ENCODE assay signal across 1 cellular context in the genomic region with DNA sequence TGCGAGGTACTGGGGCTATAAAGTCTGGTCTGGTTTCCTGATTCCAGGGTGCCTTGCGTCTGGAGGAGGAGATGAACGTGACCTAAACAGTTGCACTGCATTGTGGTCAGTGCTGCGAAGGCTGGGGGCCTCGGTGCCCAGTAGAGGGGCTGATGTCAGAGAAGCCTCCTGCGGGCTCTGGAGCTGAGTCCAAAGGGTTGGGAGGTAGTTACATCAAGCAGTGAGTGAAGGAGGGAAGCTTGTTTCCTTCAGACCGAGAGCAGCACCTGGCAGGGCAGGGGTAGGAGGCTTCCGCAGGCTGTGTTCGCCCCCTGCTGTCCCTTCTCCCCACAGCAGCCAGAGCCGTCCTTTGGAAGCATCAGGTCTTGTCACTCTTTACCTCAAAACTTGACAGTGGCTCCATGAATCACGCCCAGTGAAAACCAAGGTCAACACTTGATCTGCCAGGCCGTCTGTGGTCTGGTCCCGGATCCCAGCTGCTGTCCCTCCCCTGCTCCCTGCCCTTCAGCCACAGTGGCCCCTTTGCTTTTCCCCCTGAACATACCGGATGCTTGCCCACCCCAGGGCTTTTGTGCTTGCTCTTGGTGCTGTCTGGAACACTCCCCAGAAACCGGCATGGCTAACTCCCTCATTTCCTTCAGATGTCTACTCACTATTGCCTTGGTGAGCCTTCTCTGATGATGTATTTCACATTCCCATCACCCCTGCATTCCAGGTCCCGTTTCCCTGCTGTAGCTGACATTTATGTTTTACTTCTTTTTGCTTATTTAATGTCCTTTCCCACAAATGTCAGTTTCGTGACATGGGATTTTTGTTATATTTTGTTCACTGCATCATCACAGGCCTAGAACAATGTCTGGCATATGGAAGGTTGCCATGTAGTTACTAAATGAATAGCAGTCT.
TF ChIP-seq lines count a peak whose summit lies in the region.

No MANE protein-coding gene starts in this region.

TF ChIP-seq in K562, 482 proteins besides CTCF, POLR2A, EP300 and RAD21 (continued from another document and continues in another):
- no peak for TF ChIP-seq ZBTB5 (IDR thresholded peaks at IDR 0.05)
- TF ChIP-seq GABPA (tag; conservative IDR thresholded peaks at IDR 0.05; ENCODE audit: low read depth): no peak
- 0 out of 2 replicates have a peak, but pooled peaks have one; percentile 32 for TF ChIP-seq ZNF431 (CRISPR knock-in tag; IDR thresholded peaks at IDR 0.05)
- TF ChIP-seq ZNF707 (CRISPR knock-in tag; conservative IDR thresholded peaks at IDR 0.05): no peak
- TF ChIP-seq, protein P1, sequence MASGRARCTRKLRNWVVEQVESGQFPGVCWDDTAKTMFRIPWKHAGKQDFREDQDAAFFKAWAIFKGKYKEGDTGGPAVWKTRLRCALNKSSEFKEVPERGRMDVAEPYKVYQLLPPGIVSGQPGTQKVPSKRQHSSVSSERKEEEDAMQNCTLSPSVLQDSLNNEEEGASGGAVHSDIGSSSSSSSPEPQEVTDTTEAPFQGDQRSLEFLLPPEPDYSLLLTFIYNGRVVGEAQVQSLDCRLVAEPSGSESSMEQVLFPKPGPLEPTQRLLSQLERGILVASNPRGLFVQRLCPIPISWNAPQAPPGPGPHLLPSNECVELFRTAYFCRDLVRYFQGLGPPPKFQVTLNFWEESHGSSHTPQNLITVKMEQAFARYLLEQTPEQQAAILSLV (tag; IDR thresholded peaks at IDR 0.05): no peak
- TF ChIP-seq PCBP1 (IDR thresholded peaks at IDR 0.05; ENCODE audit: low read depth, low read length, poor library complexity, severe bottlenecking): no peak
- TF ChIP-seq ZNF23 (CRISPR knock-in tag; IDR thresholded peaks at IDR 0.05): no peak
- no peak for TF ChIP-seq POLR2G (IDR thresholded peaks at IDR 0.05; ENCODE audit: low read depth, low read length)
- no peak for TF ChIP-seq SNIP1 (IDR thresholded peaks at IDR 0.05; ENCODE audit: low read depth)
- no peak for TF ChIP-seq ZNF507 (tag; conservative IDR thresholded peaks at IDR 0.05)
- TF ChIP-seq RBM25 (IDR thresholded peaks at IDR 0.05; ENCODE audit: low read depth, low read length, severe bottlenecking): no peak
- no peak for TF ChIP-seq ZNF785 (CRISPR knock-in tag; IDR thresholded peaks at IDR 0.05)
- no peak for TF ChIP-seq HDGF (IDR thresholded peaks at IDR 0.05)
- TF ChIP-seq XRCC3 (IDR thresholded peaks at IDR 0.05): no peak
- TF ChIP-seq, protein P2, sequence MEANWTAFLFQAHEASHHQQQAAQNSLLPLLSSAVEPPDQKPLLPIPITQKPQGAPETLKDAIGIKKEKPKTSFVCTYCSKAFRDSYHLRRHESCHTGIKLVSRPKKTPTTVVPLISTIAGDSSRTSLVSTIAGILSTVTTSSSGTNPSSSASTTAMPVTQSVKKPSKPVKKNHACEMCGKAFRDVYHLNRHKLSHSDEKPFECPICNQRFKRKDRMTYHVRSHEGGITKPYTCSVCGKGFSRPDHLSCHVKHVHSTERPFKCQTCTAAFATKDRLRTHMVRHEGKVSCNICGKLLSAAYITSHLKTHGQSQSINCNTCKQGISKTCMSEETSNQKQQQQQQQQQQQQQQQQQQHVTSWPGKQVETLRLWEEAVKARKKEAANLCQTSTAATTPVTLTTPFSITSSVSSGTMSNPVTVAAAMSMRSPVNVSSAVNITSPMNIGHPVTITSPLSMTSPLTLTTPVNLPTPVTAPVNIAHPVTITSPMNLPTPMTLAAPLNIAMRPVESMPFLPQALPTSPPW (CRISPR knock-in tag; IDR thresholded peaks at IDR 0.05): no peak
- TF ChIP-seq ATF3 (IDR thresholded peaks at IDR 0.05): no peak
- TF ChIP-seq ATF3 (CRISPR knock-in tag; conservative IDR thresholded peaks at IDR 0.05): no peak
- TF ChIP-seq KLF6 (CRISPR knock-in tag; IDR thresholded peaks at IDR 0.05; ENCODE audit: borderline replicate concordance): no peak
- TF ChIP-seq, protein P3, sequence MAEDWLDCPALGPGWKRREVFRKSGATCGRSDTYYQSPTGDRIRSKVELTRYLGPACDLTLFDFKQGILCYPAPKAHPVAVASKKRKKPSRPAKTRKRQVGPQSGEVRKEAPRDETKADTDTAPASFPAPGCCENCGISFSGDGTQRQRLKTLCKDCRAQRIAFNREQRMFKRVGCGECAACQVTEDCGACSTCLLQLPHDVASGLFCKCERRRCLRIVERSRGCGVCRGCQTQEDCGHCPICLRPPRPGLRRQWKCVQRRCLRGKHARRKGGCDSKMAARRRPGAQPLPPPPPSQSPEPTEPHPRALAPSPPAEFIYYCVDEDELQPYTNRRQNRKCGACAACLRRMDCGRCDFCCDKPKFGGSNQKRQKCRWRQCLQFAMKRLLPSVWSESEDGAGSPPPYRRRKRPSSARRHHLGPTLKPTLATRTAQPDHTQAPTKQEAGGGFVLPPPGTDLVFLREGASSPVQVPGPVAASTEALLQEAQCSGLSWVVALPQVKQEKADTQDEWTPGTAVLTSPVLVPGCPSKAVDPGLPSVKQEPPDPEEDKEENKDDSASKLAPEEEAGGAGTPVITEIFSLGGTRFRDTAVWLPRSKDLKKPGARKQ (CRISPR knock-in tag; IDR thresholded peaks at IDR 0.05): no peak
- TF ChIP-seq CHCHD3 (CRISPR knock-in tag; IDR thresholded peaks at IDR 0.05): no peak
- TF ChIP-seq XRCC5 (IDR thresholded peaks at IDR 0.05; ENCODE audit: low read depth, low read length): no peak
- no peak for TF ChIP-seq ZNF639 (CRISPR knock-in tag; conservative IDR thresholded peaks at IDR 0.05 in 1 of 2, IDR thresholded peaks at IDR 0.05 in 1 of 2)
- TF ChIP-seq, protein P4, sequence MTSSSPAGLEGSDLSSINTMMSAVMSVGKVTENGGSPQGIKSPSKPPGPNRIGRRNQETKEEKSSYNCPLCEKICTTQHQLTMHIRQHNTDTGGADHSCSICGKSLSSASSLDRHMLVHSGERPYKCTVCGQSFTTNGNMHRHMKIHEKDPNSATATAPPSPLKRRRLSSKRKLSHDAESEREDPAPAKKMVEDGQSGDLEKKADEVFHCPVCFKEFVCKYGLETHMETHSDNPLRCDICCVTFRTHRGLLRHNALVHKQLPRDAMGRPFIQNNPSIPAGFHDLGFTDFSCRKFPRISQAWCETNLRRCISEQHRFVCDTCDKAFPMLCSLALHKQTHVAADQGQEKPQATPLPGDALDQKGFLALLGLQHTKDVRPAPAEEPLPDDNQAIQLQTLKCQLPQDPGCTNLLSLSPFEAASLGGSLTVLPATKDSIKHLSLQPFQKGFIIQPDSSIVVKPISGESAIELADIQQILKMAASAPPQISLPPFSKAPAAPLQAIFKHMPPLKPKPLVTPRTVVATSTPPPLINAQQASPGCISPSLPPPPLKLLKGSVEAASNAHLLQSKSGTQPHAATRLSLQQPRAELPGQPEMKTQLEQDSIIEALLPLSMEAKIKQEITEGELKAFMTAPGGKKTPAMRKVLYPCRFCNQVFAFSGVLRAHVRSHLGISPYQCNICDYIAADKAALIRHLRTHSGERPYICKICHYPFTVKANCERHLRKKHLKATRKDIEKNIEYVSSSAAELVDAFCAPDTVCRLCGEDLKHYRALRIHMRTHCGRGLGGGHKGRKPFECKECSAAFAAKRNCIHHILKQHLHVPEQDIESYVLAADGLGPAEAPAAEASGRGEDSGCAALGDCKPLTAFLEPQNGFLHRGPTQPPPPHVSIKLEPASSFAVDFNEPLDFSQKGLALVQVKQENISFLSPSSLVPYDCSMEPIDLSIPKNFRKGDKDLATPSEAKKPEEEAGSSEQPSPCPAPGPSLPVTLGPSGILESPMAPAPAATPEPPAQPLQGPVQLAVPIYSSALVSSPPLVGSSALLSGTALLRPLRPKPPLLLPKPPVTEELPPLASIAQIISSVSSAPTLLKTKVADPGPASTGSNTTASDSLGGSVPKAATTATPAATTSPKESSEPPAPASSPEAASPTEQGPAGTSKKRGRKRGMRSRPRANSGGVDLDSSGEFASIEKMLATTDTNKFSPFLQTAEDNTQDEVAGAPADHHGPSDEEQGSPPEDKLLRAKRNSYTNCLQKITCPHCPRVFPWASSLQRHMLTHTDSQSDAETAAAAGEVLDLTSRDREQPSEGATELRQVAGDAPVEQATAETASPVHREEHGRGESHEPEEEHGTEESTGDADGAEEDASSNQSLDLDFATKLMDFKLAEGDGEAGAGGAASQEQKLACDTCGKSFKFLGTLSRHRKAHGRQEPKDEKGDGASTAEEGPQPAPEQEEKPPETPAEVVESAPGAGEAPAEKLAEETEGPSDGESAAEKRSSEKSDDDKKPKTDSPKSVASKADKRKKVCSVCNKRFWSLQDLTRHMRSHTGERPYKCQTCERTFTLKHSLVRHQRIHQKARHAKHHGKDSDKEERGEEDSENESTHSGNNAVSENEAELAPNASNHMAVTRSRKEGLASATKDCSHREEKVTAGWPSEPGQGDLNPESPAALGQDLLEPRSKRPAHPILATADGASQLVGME (CRISPR knock-in tag; IDR thresholded peaks at IDR 0.05): no peak
- TF ChIP-seq, protein P5, sequence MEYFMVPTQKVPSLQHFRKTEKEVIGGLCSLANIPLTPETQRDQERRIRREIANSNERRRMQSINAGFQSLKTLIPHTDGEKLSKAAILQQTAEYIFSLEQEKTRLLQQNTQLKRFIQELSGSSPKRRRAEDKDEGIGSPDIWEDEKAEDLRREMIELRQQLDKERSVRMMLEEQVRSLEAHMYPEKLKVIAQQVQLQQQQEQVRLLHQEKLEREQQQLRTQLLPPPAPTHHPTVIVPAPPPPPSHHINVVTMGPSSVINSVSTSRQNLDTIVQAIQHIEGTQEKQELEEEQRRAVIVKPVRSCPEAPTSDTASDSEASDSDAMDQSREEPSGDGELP (CRISPR knock-in tag; IDR thresholded peaks at IDR 0.05; ENCODE audit: borderline replicate concordance): peak; percentile 52; the same call in 1 of the 2 replicates
- no peak for TF ChIP-seq ZNF174 (CRISPR knock-in tag; IDR thresholded peaks at IDR 0.05)
- no peak for TF ChIP-seq ZC3H11A (IDR thresholded peaks at IDR 0.05; ENCODE audit: low read depth, low read length)
- TF ChIP-seq, protein P6, sequence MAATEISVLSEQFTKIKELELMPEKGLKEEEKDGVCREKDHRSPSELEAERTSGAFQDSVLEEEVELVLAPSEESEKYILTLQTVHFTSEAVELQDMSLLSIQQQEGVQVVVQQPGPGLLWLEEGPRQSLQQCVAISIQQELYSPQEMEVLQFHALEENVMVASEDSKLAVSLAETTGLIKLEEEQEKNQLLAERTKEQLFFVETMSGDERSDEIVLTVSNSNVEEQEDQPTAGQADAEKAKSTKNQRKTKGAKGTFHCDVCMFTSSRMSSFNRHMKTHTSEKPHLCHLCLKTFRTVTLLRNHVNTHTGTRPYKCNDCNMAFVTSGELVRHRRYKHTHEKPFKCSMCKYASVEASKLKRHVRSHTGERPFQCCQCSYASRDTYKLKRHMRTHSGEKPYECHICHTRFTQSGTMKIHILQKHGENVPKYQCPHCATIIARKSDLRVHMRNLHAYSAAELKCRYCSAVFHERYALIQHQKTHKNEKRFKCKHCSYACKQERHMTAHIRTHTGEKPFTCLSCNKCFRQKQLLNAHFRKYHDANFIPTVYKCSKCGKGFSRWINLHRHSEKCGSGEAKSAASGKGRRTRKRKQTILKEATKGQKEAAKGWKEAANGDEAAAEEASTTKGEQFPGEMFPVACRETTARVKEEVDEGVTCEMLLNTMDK (IDR thresholded peaks at IDR 0.05; ENCODE audit: borderline replicate concordance, insufficient read depth, low read depth, low read length, poor library complexity, severe bottlenecking): no peak
- TF ChIP-seq ZNF184 (CRISPR knock-in tag; IDR thresholded peaks at IDR 0.05): no peak
- no peak for TF ChIP-seq FOS (IDR thresholded peaks at IDR 0.05; ENCODE audit: extremely low read depth, insufficient read length)
- TF ChIP-seq BDP1 (IDR thresholded peaks at IDR 0.05; ENCODE audit: insufficient read depth, insufficient read length): no peak
- peak; percentile 63; the same call in 1 of the 2 replicates for TF ChIP-seq DEAF1 (CRISPR knock-in tag; IDR thresholded peaks at IDR 0.05)
- no peak for TF ChIP-seq ZNF766 (CRISPR knock-in tag; conservative IDR thresholded peaks at IDR 0.05)
- TF ChIP-seq MCM5 (IDR thresholded peaks at IDR 0.05; ENCODE audit: low read depth): no peak
- no peak for TF ChIP-seq SMARCB1 (IDR thresholded peaks at IDR 0.05; ENCODE audit: insufficient read length, low read depth)
- TF ChIP-seq ZNF324 (CRISPR knock-in tag; IDR thresholded peaks at IDR 0.05): no peak
- TF ChIP-seq SIX5 (IDR thresholded peaks at IDR 0.05; ENCODE audit: borderline replicate concordance in 1 of 2, insufficient read depth in 1 of 2, low read depth in 1 of 2, low read length in 2 of 2): no peak
- TF ChIP-seq ZNF75A (CRISPR knock-in tag; IDR thresholded peaks at IDR 0.05): no peak
